Comparison of ENCODE assay signal across 29 cellular contexts in genomic region chr2:41959760-41960159, GRCh38.
"Had no signal": no experiment of that assay in that cellular context is flagged by ENCODE, and none has a peak within 500 bp of the region (broad histone marks: within the 10 kb centered on the region; RNA-seq: fewer than 3 reads in every experiment).

No MANE protein-coding gene starts in this region.

- FAIRE-seq: urothelium cell line had no signal

- H3K4me3 Mint-ChIP-seq: stimulated activated effector memory CD8-positive, alpha-beta T cell treated with anti-CD3 and anti-CD28 coated beads, Interleukin-12 subunit alpha, Interleukin-12 subunit beta, amount 100 ng/mL, for 72 hours; stimulated activated memory B cell treated with anti-CD40 and anti-IgM and Interleukin-4, amounts not matched to agents 10 μg/mL and 1 μg/mL and 100 μg/mL, for 72 hours; stimulated activated naive B cell treated with anti-CD40 and anti-IgM and Interleukin-4, amounts not matched to agents 10 μg/mL and 1 μg/mL and 100 μg/mL, for 72 hours; stimulated activated naive CD8-positive, alpha-beta T cell treated with anti-CD3 and anti-CD28 coated beads, Interleukin-15, amount 100 ng/mL, for 72 hours; stimulated activated naive CD8-positive, alpha-beta T cell treated with anti-CD3 and anti-CD28 coated beads, Interleukin-15, Interleukin-2, amounts not matched to agents 100 ng/mL and 50 ng/mL, for 24 hours; type B pancreatic cell had no signal

- DNase-seq: stimulated activated CD4-positive, alpha-beta T cell treated with anti-CD3 and anti-CD28 coated beads, Interleukin-2, amount 100 ng/mL, for 48 hours; stimulated activated CD4-positive, alpha-beta T cell treated with anti-CD3 and anti-CD28 coated beads, Interleukin-4, amount 100 ng/mL, for 1 hour; stimulated activated CD4-positive, alpha-beta T cell treated with anti-CD3 and anti-CD28 coated beads, Interleukin-4, amount 100 ng/mL, for 24 hours; stimulated activated CD4-positive, alpha-beta T cell treated with anti-CD3 and anti-CD28 coated beads, Interleukin-4, amount 100 ng/mL, for 4 hours; stimulated activated CD8-positive, alpha-beta memory T cell treated with anti-CD3 and anti-CD28 coated beads, Interleukin-4, amount 100 ng/mL, for 48 hours; stimulated activated naive B cell treated with anti-CD40 and anti-IgM and Interleukin-4, amounts not matched to agents 10 μg/mL and 1 μg/mL and 100 μg/mL, for 72 hours; stimulated activated naive CD4-positive, alpha-beta T cell; stimulated activated naive CD4-positive, alpha-beta T cell treated with Interleukin-2 at 50 U/mL for 16 hours; stimulated activated naive CD8-positive, alpha-beta T cell treated with anti-CD3 and anti-CD28 coated beads, Interleukin-15, amount 100 ng/mL, for 72 hours; stimulated activated naive CD8-positive, alpha-beta T cell treated with anti-CD3 and anti-CD28 coated beads, Interleukin-15, Interleukin-2, amounts not matched to agents 100 U/mL and 50 U/mL, for 24 hours; stomach; substantia nigra; testis; thyroid gland; tibial artery; transverse colon; trophoblast cell; upper lobe of left lung; upper lobe of right lung; uterus had no signal

- ATAC-seq: stimulated activated effector memory CD8-positive, alpha-beta T cell treated with anti-CD3 and anti-CD28 coated beads, Interleukin-12 subunit alpha, Interleukin-12 subunit beta, amount 100 ng/mL, for 72 hours; stimulated activated memory B cell treated with anti-CD40 and anti-IgM and Interleukin-4, amounts not matched to agents 10 μg/mL and 1 μg/mL and 100 μg/mL, for 72 hours; stimulated activated naive B cell treated with anti-CD40 and anti-IgM and Interleukin-4, amounts not matched to agents 10 μg/mL and 1 μg/mL and 100 μg/mL, for 72 hours; stimulated activated naive CD8-positive, alpha-beta T cell treated with anti-CD3 and anti-CD28 coated beads, Interleukin-15, amount 100 ng/mL, for 72 hours; stimulated activated naive CD8-positive, alpha-beta T cell treated with anti-CD3 and anti-CD28 coated beads, Interleukin-15, Interleukin-2, amounts not matched to agents 100 U/mL and 50 U/mL, for 24 hours; upper lobe of right lung had no signal

- H3K9me3 ChIP-seq: stomach, suprapubic skin, testis, thoracic aorta, thyroid gland, tibial artery, tibial nerve, transverse colon, upper lobe of left lung, upper lobe of right lung, uterus, vagina had no signal

- H3K36me3 Mint-ChIP-seq: stimulated activated effector memory CD8-positive, alpha-beta T cell treated with anti-CD3 and anti-CD28 coated beads, Interleukin-12 subunit alpha, Interleukin-12 subunit beta, amount 100 ng/mL, for 72 hours; stimulated activated memory B cell treated with anti-CD40 and anti-IgM and Interleukin-4, amounts not matched to agents 10 μg/mL and 1 μg/mL and 100 μg/mL, for 72 hours; type B pancreatic cell had no signal

- H3K4me1 Mint-ChIP-seq: stimulated activated naive CD8-positive, alpha-beta T cell treated with anti-CD3 and anti-CD28 coated beads, Interleukin-15, amount 100 ng/mL, for 72 hours had no signal

- H3K36me3 ChIP-seq: stomach, suprapubic skin, thoracic aorta, thyroid gland, tibial artery, tibial nerve, transverse colon, upper lobe of left lung, upper lobe of right lung, uterus, vagina had no signal

- H3K27me3 ChIP-seq: stomach, testis, thyroid gland, tibial artery, tibial nerve, transverse colon, upper lobe of left lung, upper lobe of right lung, uterus, vagina had no signal

- H3K4me3 ChIP-seq: stomach, suprapubic skin, testis, thoracic aorta, thyroid gland, tibial artery, tibial nerve, transverse colon, upper lobe of left lung, upper lobe of right lung, uterus, vagina had no signal

- H3K9me3 Mint-ChIP-seq: stimulated activated effector memory CD8-positive, alpha-beta T cell treated with anti-CD3 and anti-CD28 coated beads, Interleukin-12 subunit alpha, Interleukin-12 subunit beta, amount 100 ng/mL, for 72 hours; stimulated activated naive CD8-positive, alpha-beta T cell treated with anti-CD3 and anti-CD28 coated beads, Interleukin-15, amount 100 ng/mL, for 72 hours; stimulated activated naive CD8-positive, alpha-beta T cell treated with anti-CD3 and anti-CD28 coated beads, Interleukin-15, Interleukin-2, amounts not matched to agents 100 ng/mL and 50 ng/mL, for 24 hours; type B pancreatic cell had no signal

- H3K27ac Mint-ChIP-seq: stimulated activated effector memory CD8-positive, alpha-beta T cell treated with anti-CD3 and anti-CD28 coated beads, Interleukin-12 subunit alpha, Interleukin-12 subunit beta, amount 100 ng/mL, for 72 hours; stimulated activated memory B cell treated with anti-CD40 and anti-IgM and Interleukin-4, amounts not matched to agents 10 μg/mL and 1 μg/mL and 100 μg/mL, for 72 hours; stimulated activated naive B cell treated with anti-CD40 and anti-IgM and Interleukin-4, amounts not matched to agents 10 μg/mL and 1 μg/mL and 100 μg/mL, for 72 hours; stimulated activated naive CD8-positive, alpha-beta T cell treated with anti-CD3 and anti-CD28 coated beads, Interleukin-15, amount 100 ng/mL, for 72 hours; stimulated activated naive CD8-positive, alpha-beta T cell treated with anti-CD3 and anti-CD28 coated beads, Interleukin-15, Interleukin-2, amounts not matched to agents 100 ng/mL and 50 ng/mL, for 24 hours; type B pancreatic cell had no signal

- H3K27ac ChIP-seq: stomach, suprapubic skin, testis, thoracic aorta, thyroid gland, tibial artery, tibial nerve, transverse colon, upper lobe of left lung, upper lobe of right lung, uterus, vagina had no signal
